8 cellular contexts compared by ENCODE assay signal in the genomic region with DNA sequence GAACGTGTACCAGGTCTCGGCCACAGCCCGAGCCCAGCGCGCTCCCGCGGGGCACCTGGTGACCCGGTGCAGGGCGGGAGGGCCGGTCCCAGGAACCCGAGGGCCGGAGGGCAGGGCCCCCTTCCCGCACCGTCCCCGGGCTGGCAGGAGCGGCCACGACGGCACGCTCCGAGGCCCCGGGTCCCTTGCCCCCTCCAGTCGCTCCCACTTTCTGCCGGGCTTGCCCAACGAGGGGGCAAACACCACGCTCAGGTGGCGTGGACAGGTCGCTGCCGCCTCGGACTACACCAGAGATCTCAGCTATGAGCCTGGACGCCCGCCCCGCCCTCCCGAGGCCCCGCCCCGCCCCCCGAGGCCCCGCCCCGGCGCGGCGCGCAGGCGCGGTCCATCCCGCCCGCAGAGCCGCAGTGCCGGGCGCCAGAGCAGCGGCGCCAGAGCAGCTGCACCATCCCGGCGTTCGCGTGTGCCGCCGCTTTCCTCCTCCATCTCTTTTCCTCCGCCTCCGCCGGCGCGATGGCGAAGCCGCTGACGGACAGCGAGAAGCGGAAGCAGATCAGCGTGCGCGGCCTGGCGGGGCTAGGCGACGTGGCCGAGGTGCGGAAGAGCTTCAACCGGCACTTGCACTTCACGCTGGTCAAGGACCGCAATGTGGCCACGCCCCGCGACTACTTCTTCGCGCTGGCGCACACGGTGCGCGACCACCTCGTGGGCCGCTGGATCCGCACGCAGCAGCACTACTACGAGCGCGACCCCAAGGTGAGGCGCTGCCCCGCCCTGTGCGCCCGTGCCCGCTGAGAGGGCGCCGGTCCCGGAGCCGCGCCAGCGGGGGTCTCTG.
DNase-seq lines count a peak whose midpoint lies in the region; ATAC-seq and TF ChIP-seq lines count a peak whose summit lies in the region.

A gene (plus strand): TSS at position 420 of the 835 bp plus-strand sequence. CDS start 94 bp downstream, at position 514.

- peaks cover 8% of the 10 kb centered on the region for H3K36me3 Mint-ChIP-seq in effector memory CD8-positive, alpha-beta T cell (ENCODE audit: insufficient read depth)
- peaks cover 5% of the 10 kb centered on the region for H3K36me3 Mint-ChIP-seq in memory B cell

- H3K9me3 Mint-ChIP-seq in effector memory CD8-positive, alpha-beta T cell, result no peaks in the 10 kb centered on the region
- peaks cover 5% of the 10 kb centered on the region for H3K9me3 Mint-ChIP-seq in memory B cell

- DNase-seq in COLO668 (lab: John Stamatoyannopoulos, UW; ENCODE audit: unreplicated experiment) (peak; percentile 93), HL-60 (ENCODE audit: low read depth in 1 of 2, low spot score in 1 of 2) (peak; percentile 87 to 92), NOMO-1 treated with DMSO at 0.1 percent for 48 hours (lab: John Stamatoyannopoulos, UW; ENCODE audit: unreplicated experiment) (peak; percentile 74), memory B cell (ENCODE audit: low spot score in 2 of 2) (peak; percentile 67 to 70)
- DNase-seq in activated CD8-positive, alpha-beta memory T cell treated with anti-CD3 and anti-CD28 coated beads for 4 hours (ENCODE audit: low read depth in 2 of 2), result peak; percentile 45 to 53
- DNase-seq in effector memory CD8-positive, alpha-beta T cell, result peak; percentile 53 to 66 (median 64)
- peak; percentile 53 for DNase-seq in stimulated activated CD8-positive, alpha-beta memory T cell treated with anti-CD3 and anti-CD28 coated beads, Interleukin-12 subunit alpha, Interleukin-12 subunit beta, amount 100 ng/mL, for 1 hour (ENCODE audit: low read depth)

- ATAC-seq in GM19463 (IDR thresholded peaks at IDR 0.05; ENCODE audit: unreplicated experiment) (peak; percentile 65), memory B cell (ENCODE audit: low read depth) (peak; percentile 79)
- peak; percentile 83 for ATAC-seq in effector memory CD8-positive, alpha-beta T cell (replicated peaks)

- peaks cover 0 to 9% of the 10 kb centered on the region in 2 donors for H3K27me3 Mint-ChIP-seq in effector memory CD8-positive, alpha-beta T cell
- H3K27me3 Mint-ChIP-seq in memory B cell, result peaks cover 5% of the 10 kb centered on the region

- peak within 1 kb of the TSS; percentile 86 to 87 for H3K27ac Mint-ChIP-seq in effector memory CD8-positive, alpha-beta T cell
- H3K27ac Mint-ChIP-seq in memory B cell, result peak within 1 kb of the TSS; percentile 70

- H3K27ac ChIP-seq in HL-60 (replicated peaks), result peak within 1 kb of the TSS; percentile 58

- no peaks in the 10 kb centered on the region for H3K27me3 ChIP-seq in HL-60 (ENCODE audit: insufficient read depth, poor library complexity, severe bottlenecking)

- peak within 1 kb of the TSS; percentile 90 to 91 for H3K4me3 Mint-ChIP-seq in effector memory CD8-positive, alpha-beta T cell
- H3K4me3 Mint-ChIP-seq in memory B cell, result peak within 1 kb of the TSS; percentile 93

- H3K4me1 Mint-ChIP-seq in effector memory CD8-positive, alpha-beta T cell (ENCODE audit: low read depth in 2 of 2), result peaks cover 28 to 36% of the 10 kb centered on the region in 2 donors
- H3K4me1 Mint-ChIP-seq in memory B cell, result peaks cover 29% of the 10 kb centered on the region

- peak within 1 kb of the TSS; percentile 84 for H3K4me3 ChIP-seq in HL-60 (replicated peaks; ENCODE audit: insufficient read depth, low read length)

- no peak for TF ChIP-seq CTCF in HL-60 (IDR thresholded peaks at IDR 0.05; ENCODE audit: insufficient read depth, low read length)

Comparison
In these comparisons a context has a peak if more than half of its experiments do, and no peak if none do; other contexts are left out.
1. Peak in every context shown above with its lines: DNase-seq, ATAC-seq, H3K4me3 ChIP-seq and H3K27ac ChIP-seq.